Comparison of ENCODE assay signal across 7 cellular contexts in the genomic region with DNA sequence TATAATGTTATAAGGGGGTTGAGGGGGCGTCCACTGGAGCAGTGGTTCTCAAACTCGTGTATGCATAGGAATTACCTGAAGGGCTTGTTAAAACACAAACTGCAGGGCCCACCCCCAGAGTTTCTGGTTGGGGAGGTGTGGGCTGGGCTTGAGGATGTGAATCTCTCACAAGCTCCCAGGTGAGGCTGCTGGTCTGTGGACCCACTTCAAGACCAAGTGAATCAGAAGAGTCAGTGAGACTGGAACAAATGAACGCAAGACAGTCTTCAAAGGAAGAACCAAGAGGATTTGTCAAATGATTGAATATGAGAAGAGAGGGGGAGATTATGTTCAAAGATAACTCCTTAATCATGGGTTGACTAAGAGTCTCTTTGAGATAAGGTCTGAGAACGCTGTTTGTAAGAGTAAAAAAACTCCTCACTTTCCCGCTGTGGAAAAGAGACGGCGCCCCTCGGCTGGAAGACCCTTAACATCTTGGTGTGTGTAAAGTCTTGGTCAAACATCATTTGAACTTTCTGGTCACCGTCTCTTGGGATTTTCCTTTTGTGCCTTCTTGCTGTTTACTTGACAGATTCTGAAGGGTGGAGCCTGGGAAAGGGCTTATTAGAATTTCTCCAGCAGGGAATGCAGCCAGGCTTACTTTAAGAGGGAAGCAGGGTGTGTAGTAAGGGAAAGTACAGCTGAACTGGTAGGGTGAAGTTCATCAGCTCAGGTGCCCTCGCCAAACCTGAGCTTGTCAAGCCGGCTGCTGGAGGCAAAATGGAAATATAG. TPM values are rescaled to one million over a fixed set of nuclear protein-coding genes. Genes with fewer than 3 reads are reported as not detected.
A peak's percentile ranks its signal among the peaks of the same experiment; 100 is the strongest.
DNase-seq lines count a peak whose midpoint lies in the region; TF ChIP-seq lines count a peak whose summit lies in the region.

No MANE protein-coding gene starts in this region.

- peaks cover 73% of the 10 kb centered on the region for H3K4me1 Mint-ChIP-seq in activated naive CD4-positive, alpha-beta T cell treated with anti-CD3 and anti-CD28 coated beads, Interleukin-2, amount 50 U/mL, for 24 hours

- peak; percentile 41 for DNase-seq in NCI-H69 (lab: John Stamatoyannopoulos, UW)
- DNase-seq in mesenteric fat pad (ENCODE audit: low spot score), result peak; percentile 81
- peak; percentile 36 for DNase-seq in stimulated activated CD8-positive, alpha-beta memory T cell treated with anti-CD3 and anti-CD28 coated beads, Interleukin-4, amount 100 ng/mL, for 24 hours (ENCODE audit: low read depth)
- no peak for DNase-seq in GM10248 (ENCODE audit: extremely low spot score)
- no peak for DNase-seq in hepatic stellate cell (ENCODE audit: low spot score)
- no peak for DNase-seq in RKO (ENCODE audit: low spot score)

- H3K27ac Mint-ChIP-seq in activated naive CD4-positive, alpha-beta T cell treated with anti-CD3 and anti-CD28 coated beads, Interleukin-2, amount 50 U/mL, for 24 hours, result peak overlapping the region; percentile 79

- CTCF ChIA-PET in GM10248 (lab: Yijun Ruan, JAX), result interaction anchor here (1.7 kb wide), 1 partner anchor 87 kb away, joined by 3 read pairs; no protein-coding TSS in a partner anchor

- TF ChIP-seq CTCF in GM10248 (IDR thresholded peaks at IDR 0.05; ENCODE audit: control extremely low read depth, extremely low read depth, low read depth, missing control alignments), result no peak

- no peaks in the 10 kb centered on the region for H3K36me3 Mint-ChIP-seq in activated naive CD4-positive, alpha-beta T cell treated with anti-CD3 and anti-CD28 coated beads, Interleukin-2, amount 50 U/mL, for 24 hours

- H3K9me3 Mint-ChIP-seq in activated naive CD4-positive, alpha-beta T cell treated with anti-CD3 and anti-CD28 coated beads, Interleukin-2, amount 50 U/mL, for 24 hours, result no peaks in the 10 kb centered on the region

- POLR2A ChIA-PET in GM10248 (lab: Yijun Ruan, JAX), result no interaction called here

- no peaks in the 10 kb centered on the region for H3K27me3 Mint-ChIP-seq in activated naive CD4-positive, alpha-beta T cell treated with anti-CD3 and anti-CD28 coated beads, Interleukin-2, amount 50 U/mL, for 24 hours

- H3K4me3 Mint-ChIP-seq in activated naive CD4-positive, alpha-beta T cell treated with anti-CD3 and anti-CD28 coated beads, Interleukin-2, amount 50 U/mL, for 24 hours, result peak overlapping the region; percentile 67

RNA-seq across cellular contexts. Expression of a gene that starts 5.3 kb away (rescaled TPM):
- total RNA-seq in mesenteric fat pad, result 136 TPM

Comparison
In these comparisons a context has a peak if more than half of its experiments do, and no peak if none do; other contexts are left out.
1. DNase-seq: peak in NCI-H69 (single experiment), mesenteric fat pad (single experiment) and stimulated activated CD8-positive, alpha-beta memory T cell treated with anti-CD3 and anti-CD28 coated beads, Interleukin-4, amount 100 ng/mL, for 24 hours (single experiment); none in GM10248 (single experiment), hepatic stellate cell (single experiment) and RKO (single experiment).